8 cellular contexts compared by ENCODE assay signal in the genomic region with DNA sequence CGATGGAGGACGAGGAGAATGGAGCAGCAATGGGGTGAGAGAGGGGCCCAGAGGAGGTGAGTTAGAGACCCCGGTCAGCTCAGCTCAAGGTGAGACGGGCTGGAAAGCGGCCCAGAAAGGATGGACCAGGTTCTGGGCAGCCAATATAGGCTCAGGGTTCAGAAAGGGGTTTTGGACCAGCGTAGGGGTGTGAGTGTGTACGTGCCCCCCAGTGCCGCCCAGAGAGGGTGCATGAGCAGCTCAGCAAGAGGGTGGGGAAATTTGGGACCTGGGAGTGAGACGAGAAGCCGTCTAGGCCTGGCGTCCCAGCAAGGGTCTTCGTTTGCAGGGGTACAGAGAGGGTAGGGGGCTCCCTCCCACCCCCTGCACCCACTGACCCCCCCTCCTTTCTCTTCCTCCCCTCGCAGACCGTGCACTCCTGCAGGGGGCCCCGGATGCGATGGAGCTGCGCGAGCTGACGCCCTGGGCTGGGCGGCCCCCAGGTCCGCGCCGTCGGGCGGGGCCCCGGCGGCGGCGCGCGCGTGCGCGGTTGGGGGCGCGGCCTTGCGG. TPM values are rescaled to one million over a fixed set of nuclear protein-coding genes. Genes with fewer than 3 reads are reported as not detected.
DNase-seq lines count a peak whose midpoint lies in the region; ATAC-seq and TF ChIP-seq lines count a peak whose summit lies in the region.

No MANE protein-coding gene starts in this region.

- H3K4me3 Mint-ChIP-seq in HFFc6 = peak overlapping the region; percentile 21; the same call in 1 of the 2 replicates
- peak overlapping the region; percentile 94 for H3K4me3 Mint-ChIP-seq in activated CD4-positive, alpha-beta memory T cell treated with anti-CD3 and anti-CD28 coated beads, Interleukin-2, amount 10 ng/mL, durations not matched to agents 7 days and 5 days

- no peak for TF ChIP-seq CTCF in HFFc6 (IDR thresholded peaks at IDR 0.05)

- no peak for ATAC-seq in GM18868 (IDR thresholded peaks at IDR 0.05; ENCODE audit: unreplicated experiment)

- H3K36me3 Mint-ChIP-seq in HFFc6 (ENCODE audit: low read depth) = peaks cover 4% of the 10 kb centered on the region; the same call in 1 of the 2 replicates
- no peaks in the 10 kb centered on the region for H3K36me3 Mint-ChIP-seq in activated CD4-positive, alpha-beta memory T cell treated with anti-CD3 and anti-CD28 coated beads, Interleukin-2, amount 10 ng/mL, durations not matched to agents 7 days and 5 days (ENCODE audit: low read depth)

- POLR2A ChIA-PET in activated CD4-positive, alpha-beta memory T cell treated with anti-CD3 and anti-CD28 coated beads, Interleukin-2, amount 10 ng/mL, durations not matched to agents 7 days and 5 days (lab: Charles Lee) = interaction anchor here (0.6 to 3.3 kb wide), 20 partner anchors 11 to 1871 kb away, joined by 3 to 61 read pairs (median 6); a partner anchor contains a TSS

- H3K4me1 Mint-ChIP-seq in HFFc6 (ENCODE audit: low read depth) = no peaks in the 10 kb centered on the region
- peaks cover 14% of the 10 kb centered on the region for H3K4me1 Mint-ChIP-seq in activated CD4-positive, alpha-beta memory T cell treated with anti-CD3 and anti-CD28 coated beads, Interleukin-2, amount 10 ng/mL, durations not matched to agents 7 days and 5 days

- no peak for DNase-seq in HFFc6
- DNase-seq in activated CD4-positive, alpha-beta memory T cell treated with anti-CD3 and anti-CD28 coated beads, Interleukin-2, amount 10 ng/mL, durations not matched to agents 7 days and 5 days = no peak
- no peak for DNase-seq in kidney tubule cell (ENCODE audit: low spot score)
- DNase-seq in NCI-H2196 treated with DMSO at 0.1 percent for 48 hours (lab: John Stamatoyannopoulos, UW; ENCODE audit: unreplicated experiment) = no peak
- no peak for DNase-seq in NCI-H2081 treated with DMSO at 0.1 percent for 48 hours (lab: John Stamatoyannopoulos, UW)

- H3K27ac ChIP-seq in skin epidermis = peak overlapping the region in 8 of 21 experiments; percentile 75 to 93 (median 86)

- H3K27me3 Mint-ChIP-seq in HFFc6 (ENCODE audit: insufficient read depth) = peaks cover 30% of the 10 kb centered on the region
- no peaks in the 10 kb centered on the region for H3K27me3 Mint-ChIP-seq in activated CD4-positive, alpha-beta memory T cell treated with anti-CD3 and anti-CD28 coated beads, Interleukin-2, amount 10 ng/mL, durations not matched to agents 7 days and 5 days

- peak overlapping the region; percentile 64 for H3K4me3 ChIP-seq in iPS-11a (ENCODE audit: low read depth, low read length)
- H3K4me3 ChIP-seq in skin epidermis = peak overlapping the region in 6 of 7 experiments; percentile 31 to 62 (median 48)

- H3K9me3 Mint-ChIP-seq in HFFc6 = no peaks in the 10 kb centered on the region
- H3K9me3 Mint-ChIP-seq in activated CD4-positive, alpha-beta memory T cell treated with anti-CD3 and anti-CD28 coated beads, Interleukin-2, amount 10 ng/mL, durations not matched to agents 7 days and 5 days = no peaks in the 10 kb centered on the region

- CTCF ChIA-PET in activated CD4-positive, alpha-beta memory T cell treated with anti-CD3 and anti-CD28 coated beads, Interleukin-2, amount 10 ng/mL, durations not matched to agents 7 days and 5 days (lab: Charles Lee) = interaction anchor here (0.6 to 2.7 kb wide), 11 partner anchors 13 to 1581 kb away, joined by 3 to 58 read pairs (median 4); a partner anchor contains a TSS

- no peak overlapping the region for H3K27ac Mint-ChIP-seq in HFFc6
- peak overlapping the region; percentile 85 for H3K27ac Mint-ChIP-seq in activated CD4-positive, alpha-beta memory T cell treated with anti-CD3 and anti-CD28 coated beads, Interleukin-2, amount 10 ng/mL, durations not matched to agents 7 days and 5 days

RNA-seq across cellular contexts. Expression of a gene that starts 12.1 kb away (rescaled TPM):
- not detected for total RNA-seq in HFFc6 (2021; fragmentation: NEBNext Ultra II Directional; extraction: Animal tissue kit (Norgen Biotek cat#: 25700))
- total RNA-seq in activated CD4-positive, alpha-beta memory T cell treated with anti-CD3 and anti-CD28 coated beads, Interleukin-2, amount 10 ng/mL, durations not matched to agents 7 days and 5 days = not detected

RNA-seq across cellular contexts. Expression of a gene that starts 22.5 kb away (rescaled TPM):
- total RNA-seq in HFFc6 (2021; fragmentation: NEBNext Ultra II Directional; extraction: Animal tissue kit (Norgen Biotek cat#: 25700)) = not detected
- total RNA-seq in activated CD4-positive, alpha-beta memory T cell treated with anti-CD3 and anti-CD28 coated beads, Interleukin-2, amount 10 ng/mL, durations not matched to agents 7 days and 5 days = under 1 TPM; 0.20 to 0.43 TPM

RNA-seq across cellular contexts. Expression of a gene that starts 23.8 kb away (rescaled TPM):
- not detected for total RNA-seq in HFFc6 (2021; fragmentation: NEBNext Ultra II Directional; extraction: Animal tissue kit (Norgen Biotek cat#: 25700))
- not detected for total RNA-seq in activated CD4-positive, alpha-beta memory T cell treated with anti-CD3 and anti-CD28 coated beads, Interleukin-2, amount 10 ng/mL, durations not matched to agents 7 days and 5 days

RNA-seq across cellular contexts. Expression of a gene that starts 36.5 kb away (rescaled TPM):
- 10 to 100 TPM; 15.6 to 20.5 (median 18.3) TPM for total RNA-seq in HFFc6 (2021; fragmentation: NEBNext Ultra II Directional; extraction: Animal tissue kit (Norgen Biotek cat#: 25700))
- 10 to 100 TPM; 38.3 to 42.1 TPM for total RNA-seq in activated CD4-positive, alpha-beta memory T cell treated with anti-CD3 and anti-CD28 coated beads, Interleukin-2, amount 10 ng/mL, durations not matched to agents 7 days and 5 days

RNA-seq across cellular contexts. Expression of a gene that starts 42.9 kb away (rescaled TPM):
- total RNA-seq in HFFc6 (2021; fragmentation: NEBNext Ultra II Directional; extraction: Animal tissue kit (Norgen Biotek cat#: 25700)) = 1 to 10 TPM in 5 of 6 experiments, under 1 TPM in 1; 0.92 to 1.6 (median 1.4) TPM
- 1 to 10 TPM; 2.3 to 2.4 TPM for total RNA-seq in activated CD4-positive, alpha-beta memory T cell treated with anti-CD3 and anti-CD28 coated beads, Interleukin-2, amount 10 ng/mL, durations not matched to agents 7 days and 5 days
